In genomic region chr17:2157081-2157480, GRCh38 we compare ENCODE assay signal across 10 cellular contexts.
DNase-seq lines count a peak whose midpoint lies in the region; ATAC-seq and TF ChIP-seq lines count a peak whose summit lies in the region.
"Had no signal": no experiment of that assay in that cellular context is flagged by ENCODE, and none has a peak within 500 bp of the region (broad histone marks: within the 10 kb centered on the region; RNA-seq: fewer than 3 reads in every experiment).

No MANE protein-coding gene starts in this region.

- H3K4me1 Mint-ChIP-seq in CD4-positive, CD25-positive, alpha-beta regulatory T cell, result peaks cover 0 to 4% (median 0%) of the 10 kb centered on the region in 4 donors
- peaks cover 40% of the 10 kb centered on the region for H3K4me1 Mint-ChIP-seq in nephron

- peaks cover 32% of the 10 kb centered on the region for H3K36me3 ChIP-seq in CD4-positive, CD25-positive, alpha-beta regulatory T cell (ENCODE audit: control insufficient read depth, insufficient read depth, low read length)
- no peaks in the 10 kb centered on the region for H3K36me3 ChIP-seq in prostate gland
- H3K36me3 ChIP-seq in ovary, result no peaks in the 10 kb centered on the region

- peak overlapping the region in 2 of 3 donors; percentile 61 to 65 for H3K27ac Mint-ChIP-seq in CD4-positive, CD25-positive, alpha-beta regulatory T cell
- H3K27ac Mint-ChIP-seq in nephron, result peak overlapping the region; percentile 82 to 98 (median 95)

- no peak for TF ChIP-seq CTCF in nephron (IDR thresholded peaks at IDR 0.05; ENCODE audit: unreplicated experiment in 3 of 3)
- no peak for TF ChIP-seq CTCF in prostate gland (IDR thresholded peaks at IDR 0.05)
- no peak for TF ChIP-seq CTCF in ovary (IDR thresholded peaks at IDR 0.05)

- no peak overlapping the region for H3K4me3 ChIP-seq in CD4-positive, CD25-positive, alpha-beta regulatory T cell (ENCODE audit: low read depth, low read length)
- H3K4me3 ChIP-seq in prostate gland, result no peak overlapping the region
- no peak overlapping the region for H3K4me3 ChIP-seq in ovary

- no peaks in the 10 kb centered on the region for H3K27me3 Mint-ChIP-seq in CD4-positive, CD25-positive, alpha-beta regulatory T cell
- H3K27me3 Mint-ChIP-seq in nephron (ENCODE audit: low read depth), result no peaks in the 10 kb centered on the region
- H3K27me3 Mint-ChIP-seq: naive B cell had no signal

- TF ChIP-seq EP300 in ovary (IDR thresholded peaks at IDR 0.05), result no peak

- H3K9me3 ChIP-seq in CD4-positive, CD25-positive, alpha-beta regulatory T cell (ENCODE audit: control insufficient read depth in 2 of 2, low read length in 2 of 2), result no peaks in the 10 kb centered on the region
- H3K9me3 ChIP-seq in prostate gland, result no peaks in the 10 kb centered on the region
- H3K9me3 ChIP-seq in ovary, result no peaks in the 10 kb centered on the region

- no peak for TF ChIP-seq POLR2A in prostate gland (IDR thresholded peaks at IDR 0.05)
- TF ChIP-seq POLR2A in ovary (IDR thresholded peaks at IDR 0.05), result no peak

- H3K4me1 ChIP-seq in CD4-positive, CD25-positive, alpha-beta regulatory T cell (ENCODE audit: control insufficient read depth, insufficient read depth, low read length, poor library complexity, severe bottlenecking), result no peaks in the 10 kb centered on the region
- H3K4me1 ChIP-seq in prostate gland (replicated peaks), result no peaks in the 10 kb centered on the region
- peaks cover 2% of the 10 kb centered on the region for H3K4me1 ChIP-seq in ovary (ENCODE audit: insufficient read depth)

- H3K36me3 Mint-ChIP-seq in CD4-positive, CD25-positive, alpha-beta regulatory T cell, result peaks cover 33% of the 10 kb centered on the region
- H3K36me3 Mint-ChIP-seq in nephron (ENCODE audit: low read depth), result peaks cover 59% of the 10 kb centered on the region

- intact Hi-C loops in prostate gland (cut with DNase I), result no loop called here
- intact Hi-C loops in ovary (cut with DNase I), result loop anchor here in 1 of 4 donors (10.0 kb wide), 1 partner anchor 52 kb away; no protein-coding TSS in a partner anchor

- 56% methylated on average over 4 of the region's 4 CpGs for WGBS in prostate gland
- 51 to 62% (median 56%) methylated on average over 4 of the region's 4 CpGs for WGBS in ovary, 3 donors

- no peak for DNase-seq in CD4-positive, CD25-positive, alpha-beta regulatory T cell
- DNase-seq in NOMO-1 (lab: John Stamatoyannopoulos, UW; ENCODE audit: unreplicated experiment in 2 of 2) (peak; percentile 47 to 51), prostate gland (ENCODE audit: low spot score) (no peak), midbrain (lab: John Stamatoyannopoulos, UW) (no peak), NCI-H226 (no peak), ovary (no peak)
- DNase-seq: naive B cell had no signal

- no peak overlapping the region for H3K4me3 Mint-ChIP-seq in CD4-positive, CD25-positive, alpha-beta regulatory T cell
- no peak overlapping the region for H3K4me3 Mint-ChIP-seq in nephron
- H3K4me3 Mint-ChIP-seq: naive B cell had no signal

- ATAC-seq in CD4-positive, CD25-positive, alpha-beta regulatory T cell (ENCODE audit: low read depth in 2 of 2), result no peak
- peak; percentile 24 for ATAC-seq in esophagus mucosa
- ATAC-seq: Panc1 had no signal

- no peaks in the 10 kb centered on the region for H3K9me3 Mint-ChIP-seq in CD4-positive, CD25-positive, alpha-beta regulatory T cell
- H3K9me3 Mint-ChIP-seq in nephron, result no peaks in the 10 kb centered on the region
- H3K9me3 Mint-ChIP-seq: naive B cell had no signal

- H3K27me3 ChIP-seq in CD4-positive, CD25-positive, alpha-beta regulatory T cell (ENCODE audit: control insufficient read depth, insufficient read depth, low read length), result no peaks in the 10 kb centered on the region
- no peaks in the 10 kb centered on the region for H3K27me3 ChIP-seq in prostate gland (replicated peaks; ENCODE audit: insufficient read depth)
- H3K27me3 ChIP-seq in ovary, result no peaks in the 10 kb centered on the region

- no peak overlapping the region for H3K27ac ChIP-seq in CD4-positive, CD25-positive, alpha-beta regulatory T cell (ENCODE audit: insufficient read depth, low read length, poor library complexity, severe bottlenecking)
- no peak overlapping the region for H3K27ac ChIP-seq in prostate gland
- no peak overlapping the region for H3K27ac ChIP-seq in ovary

Comparison
In these comparisons a context has a peak if more than half of its experiments do, and no peak if none do; other contexts are left out.
1. DNase-seq: peak in NOMO-1 (2 of 2); none in CD4-positive, CD25-positive, alpha-beta regulatory T cell (0 of 3), prostate gland (single experiment), midbrain (single experiment), NCI-H226 (single experiment) and ovary (0 of 5).